Comparison of ENCODE assay signal across 15 cellular contexts in genomic region chr11:556175-556699, GRCh38. TPM values are rescaled to one million over a fixed set of nuclear protein-coding genes. Genes with fewer than 3 reads are reported as not detected.
DNase-seq lines count a peak whose midpoint lies in the region; ATAC-seq and TF ChIP-seq lines count a peak whose summit lies in the region.
"Had no signal": no experiment of that assay in that cellular context is flagged by ENCODE, and none has a peak within 500 bp of the region (broad histone marks: within the 10 kb centered on the region; RNA-seq: fewer than 3 reads in every experiment).

No MANE protein-coding gene starts in this region.

- H3K27ac Mint-ChIP-seq in activated T-cell treated with anti-CD3 and anti-CD28 coated beads, Interleukin-2, amount 50 U/mL, for 24 hours: no peak overlapping the region

- H3K4me1 ChIP-seq in iPS-15b (ENCODE audit: control insufficient read depth, insufficient read depth, low read length) (no peaks in the 10 kb centered on the region), thoracic aorta (ENCODE audit: control insufficient read depth in 1 of 2, low read depth in 2 of 2) (peaks cover 14 to 25% of the 10 kb centered on the region in 2 donors), SJCRH30 (peaks cover 16% of the 10 kb centered on the region)

- H3K4me3 ChIP-seq in iPS-15b (ENCODE audit: low read depth, low read length) (peak overlapping the region; percentile 52), thoracic aorta (peak overlapping the region; percentile 60), SJCRH30 (no peak overlapping the region)

- H3K9me3 ChIP-seq in iPS-15b (ENCODE audit: control insufficient read depth, insufficient read depth, low read length) (no peaks in the 10 kb centered on the region), thoracic aorta (no peaks in the 10 kb centered on the region), SJCRH30 (replicated peaks) (no peaks in the 10 kb centered on the region)

- peaks cover 9% of the 10 kb centered on the region for H3K4me1 Mint-ChIP-seq in activated T-cell treated with anti-CD3 and anti-CD28 coated beads, Interleukin-2, amount 50 U/mL, for 24 hours (ENCODE audit: low read depth)

- peak; percentile 56 for DNase-seq in activated T-cell treated with anti-CD3 and anti-CD28 coated beads, Interleukin-2, amount 50 U/mL, for 1 hour
- no peak for DNase-seq in activated T-cell treated with anti-CD3 and anti-CD28 coated beads, Interleukin-2, amount 50 U/mL, for 24 hours
- peak; percentile 52 for DNase-seq in RPMI8226
- no peak for DNase-seq in thoracic aorta (ENCODE audit: low spot score)
- DNase-seq in NCI-H526 treated with DMSO at 0.1 percent for 48 hours (lab: John Stamatoyannopoulos, UW): no peak
- DNase-seq in SJCRH30: no peak
- DNase-seq: anterior cingulate cortex; NCI-H345; stimulated activated CD4-positive, alpha-beta T cell treated with anti-CD3 and anti-CD28 coated beads, Interleukin-4, amount 100 ng/mL, for 1 hour; substantia nigra had no signal

- H3K27ac ChIP-seq in thoracic aorta: no peak overlapping the region
- H3K27ac ChIP-seq in SJCRH30: no peak overlapping the region
- H3K27ac ChIP-seq: C4-2B had no signal

- no peaks in the 10 kb centered on the region for H3K36me3 ChIP-seq in iPS-15b (ENCODE audit: control insufficient read depth, insufficient read depth, low read length)
- no peaks in the 10 kb centered on the region for H3K36me3 ChIP-seq in thoracic aorta
- no peaks in the 10 kb centered on the region for H3K36me3 ChIP-seq in SJCRH30

- H3K36me3 Mint-ChIP-seq in activated T-cell treated with anti-CD3 and anti-CD28 coated beads, Interleukin-2, amount 50 U/mL, for 24 hours (ENCODE audit: low read depth): no peaks in the 10 kb centered on the region

- H3K27me3 ChIP-seq in iPS-15b (ENCODE audit: control insufficient read depth, insufficient read depth, low read length): peaks cover 17% of the 10 kb centered on the region
- H3K27me3 ChIP-seq in thoracic aorta (replicated peaks; ENCODE audit: insufficient read depth): peaks cover 4% of the 10 kb centered on the region
- peaks cover 4% of the 10 kb centered on the region; the same call in 1 of the 2 replicates for H3K27me3 ChIP-seq in SJCRH30

- no peak overlapping the region for H3K9ac ChIP-seq in iPS-15b (ENCODE audit: low read depth, low read length)

- ATAC-seq in thoracic aorta (ENCODE audit: insufficient number of reproducible peaks, low FRiP score, low read depth) (no peak), HG03565 (IDR thresholded peaks at IDR 0.05; ENCODE audit: unreplicated experiment) (no peak)

- TF ChIP-seq CTCF in thoracic aorta (IDR thresholded peaks at IDR 0.05): no peak

- no peaks in the 10 kb centered on the region for H3K9me3 Mint-ChIP-seq in activated T-cell treated with anti-CD3 and anti-CD28 coated beads, Interleukin-2, amount 50 U/mL, for 24 hours
- H3K9me3 Mint-ChIP-seq: neural crest cell had no signal

- H3K4me3 Mint-ChIP-seq in activated T-cell treated with anti-CD3 and anti-CD28 coated beads, Interleukin-2, amount 50 U/mL, for 24 hours: no peak overlapping the region
- H3K4me3 Mint-ChIP-seq: neural crest cell had no signal

- peaks cover 9% of the 10 kb centered on the region for H3K27me3 Mint-ChIP-seq in activated T-cell treated with anti-CD3 and anti-CD28 coated beads, Interleukin-2, amount 50 U/mL, for 24 hours

RNA-seq across cellular contexts. Expression of gene LMNTD2, which starts 4.3 kb away (rescaled TPM):
- 1 to 10 TPM; 1.1 to 2.7 TPM for total RNA-seq in thoracic aorta
- total RNA-seq in SJCRH30 (2014; rRNA removed; shearing (Covaris generic)): 0.43 and 0.51 TPM in 2 replicates

RNA-seq across cellular contexts. Expression of gene RASSF7, which starts 4.5 kb away (rescaled TPM):
- total RNA-seq in thoracic aorta: 10 to 100 TPM in 1 of 2 donors, 1 to 10 TPM in 1; 7.3 to 20.6 TPM
- 6.9 and 7.4 TPM in 2 replicates for total RNA-seq in SJCRH30 (2014; rRNA removed; shearing (Covaris generic))

RNA-seq across cellular contexts. Expression of gene LRRC56, which starts 18.9 kb away (rescaled TPM):
- under 1 TPM in 1 of 2 donors, not detected in 1; 0.41 TPM for total RNA-seq in thoracic aorta
- total RNA-seq in SJCRH30 (2014; rRNA removed; shearing (Covaris generic)): 0.08 and 0.20 TPM in 2 replicates
- total RNA-seq: HT1080 had no signal

RNA-seq across cellular contexts. Expression of gene PHRF1, which starts 20.0 kb away (rescaled TPM):
- 10 to 100 TPM; 31.3 to 39.6 TPM for total RNA-seq in thoracic aorta
- 30.8 and 34.3 TPM in 2 replicates for total RNA-seq in SJCRH30 (2014; rRNA removed; shearing (Covaris generic))

RNA-seq across cellular contexts. Expression of gene HRAS, which starts 20.9 kb away (rescaled TPM):
- 10 to 100 TPM; 17.7 to 32.4 TPM for total RNA-seq in thoracic aorta
- total RNA-seq in SJCRH30 (2014; rRNA removed; shearing (Covaris generic)): 75.7 and 80.1 TPM in 2 replicates

Comparison
In these comparisons a context has a peak if more than half of its experiments do, and no peak if none do; other contexts are left out.
1. DNase-seq: peak in activated T-cell treated with anti-CD3 and anti-CD28 coated beads, Interleukin-2, amount 50 U/mL, for 1 hour (single experiment) and RPMI8226 (single experiment); none in activated T-cell treated with anti-CD3 and anti-CD28 coated beads, Interleukin-2, amount 50 U/mL, for 24 hours (single experiment), thoracic aorta (single experiment), NCI-H526 treated with DMSO at 0.1 percent for 48 hours (single experiment) and SJCRH30 (0 of 2).